Comparison of ENCODE assay signal across 1 cellular context in genomic region chr13:20174656-20175405, GRCh38.
TF ChIP-seq lines count a peak whose summit lies in the region.

No MANE protein-coding gene starts in this region.

TF ChIP-seq in WTC11, 78 proteins besides CTCF, POLR2A, EP300 and RAD21 (continued from another document):
- TF ChIP-seq AFF4 (CRISPR knock-in tag; IDR thresholded peaks at IDR 0.05; ENCODE audit: borderline replicate concordance) (no peak), CREB1 (CRISPR knock-in tag; IDR thresholded peaks at IDR 0.05) (no peak), FOXP1 (CRISPR knock-in tag; IDR thresholded peaks at IDR 0.05; ENCODE audit: borderline replicate concordance) (no peak), MYBL2 (CRISPR knock-in tag; IDR thresholded peaks at IDR 0.05) (no peak), SOX15 (CRISPR knock-in tag; IDR thresholded peaks at IDR 0.05) (no peak), ZBTB43 (CRISPR knock-in tag; IDR thresholded peaks at IDR 0.05) (no peak)
- TF ChIP-seq, protein P1, sequence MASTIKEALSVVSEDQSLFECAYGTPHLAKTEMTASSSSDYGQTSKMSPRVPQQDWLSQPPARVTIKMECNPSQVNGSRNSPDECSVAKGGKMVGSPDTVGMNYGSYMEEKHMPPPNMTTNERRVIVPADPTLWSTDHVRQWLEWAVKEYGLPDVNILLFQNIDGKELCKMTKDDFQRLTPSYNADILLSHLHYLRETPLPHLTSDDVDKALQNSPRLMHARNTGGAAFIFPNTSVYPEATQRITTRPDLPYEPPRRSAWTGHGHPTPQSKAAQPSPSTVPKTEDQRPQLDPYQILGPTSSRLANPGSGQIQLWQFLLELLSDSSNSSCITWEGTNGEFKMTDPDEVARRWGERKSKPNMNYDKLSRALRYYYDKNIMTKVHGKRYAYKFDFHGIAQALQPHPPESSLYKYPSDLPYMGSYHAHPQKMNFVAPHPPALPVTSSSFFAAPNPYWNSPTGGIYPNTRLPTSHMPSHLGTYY (CRISPR knock-in tag; IDR thresholded peaks at IDR 0.05) = no peak
